Comparison of ENCODE assay signal across 20 cellular contexts in the genomic region with DNA sequence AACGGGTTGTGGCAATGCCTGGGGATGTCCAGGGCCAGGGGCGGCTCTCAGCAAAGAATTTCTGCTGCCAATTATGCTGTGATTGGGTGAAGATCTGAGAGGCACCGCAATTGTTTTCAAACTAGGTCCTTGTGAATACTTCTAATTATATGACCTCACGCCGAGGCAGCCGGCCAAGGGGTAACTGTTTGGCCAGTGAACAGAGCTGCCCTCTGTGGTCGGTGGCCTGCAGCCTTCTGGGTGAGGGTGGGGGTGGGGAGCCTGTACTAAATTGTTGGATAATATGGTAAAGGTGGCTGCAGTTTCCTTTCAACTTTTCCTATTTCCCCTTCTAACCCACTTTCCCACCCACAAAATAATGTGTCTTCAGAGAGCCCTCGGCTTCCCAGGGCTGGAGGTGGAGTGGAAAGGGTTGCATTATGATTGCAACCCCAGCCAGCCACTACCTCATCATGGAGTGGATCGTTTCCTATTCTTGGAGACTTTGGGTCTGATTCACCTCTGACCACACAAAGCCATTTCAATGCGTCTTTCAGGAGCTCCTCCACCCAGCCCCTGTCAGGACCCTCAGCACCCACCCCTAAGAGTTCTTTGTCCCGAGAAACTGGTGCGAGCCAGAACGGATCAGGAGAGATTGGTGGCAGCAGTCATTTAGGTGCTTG. TPM values are rescaled to one million over a fixed set of nuclear protein-coding genes. Genes with fewer than 3 reads are reported as not detected.
DNase-seq lines count a peak whose midpoint lies in the region; ATAC-seq and TF ChIP-seq lines count a peak whose summit lies in the region.
"Had no signal": no experiment of that assay in that cellular context is flagged by ENCODE, and none has a peak within 500 bp of the region (broad histone marks: within the 10 kb centered on the region; RNA-seq: fewer than 3 reads in every experiment).

No MANE protein-coding gene starts in this region.

- no peaks in the 10 kb centered on the region for H3K27me3 Mint-ChIP-seq in activated T-helper 17 cell treated with anti-CD3 and anti-CD28 coated beads, Interleukin-2, amount 50 U/mL, for 72 hours
- H3K27me3 Mint-ChIP-seq in CD8-positive, alpha-beta memory T cell, result peaks cover 11 to 13% of the 10 kb centered on the region in 2 donors

- H3K4me1 ChIP-seq in thyroid gland, result peaks cover 14 to 54% of the 10 kb centered on the region in 2 donors
- peaks cover 23% of the 10 kb centered on the region for H3K4me1 ChIP-seq in CD8-positive, alpha-beta memory T cell (ENCODE audit: insufficient read depth, low read length)

- no peaks in the 10 kb centered on the region for H3K27me3 ChIP-seq in thyroid gland
- H3K27me3 ChIP-seq in CD8-positive, alpha-beta memory T cell (ENCODE audit: insufficient read depth, low read length, poor library complexity, severe bottlenecking), result peaks cover 3% of the 10 kb centered on the region
- H3K27me3 ChIP-seq: pancreas had no signal

- H3K4me3 Mint-ChIP-seq in activated T-helper 17 cell treated with anti-CD3 and anti-CD28 coated beads, Interleukin-2, amount 50 U/mL, for 72 hours, result no peak overlapping the region
- no peak overlapping the region for H3K4me3 Mint-ChIP-seq in CD8-positive, alpha-beta memory T cell

- peak overlapping the region; percentile 93 for H3K27ac Mint-ChIP-seq in activated T-helper 17 cell treated with anti-CD3 and anti-CD28 coated beads, Interleukin-2, amount 50 U/mL, for 72 hours
- peak overlapping the region in 1 of 8 donors; percentile 12 for H3K27ac Mint-ChIP-seq in CD8-positive, alpha-beta memory T cell

- intact Hi-C loops in thyroid gland (cut with DNase I), result loop anchor here (2.0 kb wide), 1 partner anchor 61 kb away; no protein-coding TSS in a partner anchor

- no peak for ATAC-seq in activated T-helper 17 cell treated with anti-CD3 and anti-CD28 coated beads, Interleukin-2, amount 50 U/mL, for 72 hours (replicated peaks)
- no peak for ATAC-seq in HG02973 (IDR thresholded peaks at IDR 0.05; ENCODE audit: unreplicated experiment)
- ATAC-seq: GM12878 had no signal

- TF ChIP-seq POLR2A in thyroid gland (IDR thresholded peaks at IDR 0.05), result no peak

- peak; percentile 94 for DNase-seq in globus pallidus (ENCODE audit: low spot score)
- DNase-seq in middle frontal gyrus (ENCODE audit: extremely low spot score, low spot score), result peak; percentile 58
- DNase-seq in thyroid gland, result peak; percentile 93 to 94
- DNase-seq in CD8-positive, alpha-beta memory T cell, result no peak
- DNase-seq in GM19238 (ENCODE audit: insufficient read length, low spot score), result no peak
- no peak for DNase-seq in NCI-H1417 (lab: John Stamatoyannopoulos, UW)
- DNase-seq: activated naive CD4-positive, alpha-beta T cell; EL; mammary epithelial cell; pancreas; stimulated activated CD4-positive, alpha-beta T cell treated with anti-CD3 and anti-CD28 coated beads, Interleukin-1b, Interleukin-23, amount 100 ng/mL, for 48 hours; stimulated activated CD8-positive, alpha-beta memory T cell treated with anti-CD3 and anti-CD28 coated beads, Interleukin-4, amount 100 ng/mL, for 48 hours had no signal

- no peaks in the 10 kb centered on the region for H3K9me3 Mint-ChIP-seq in activated T-helper 17 cell treated with anti-CD3 and anti-CD28 coated beads, Interleukin-2, amount 50 U/mL, for 72 hours
- H3K9me3 Mint-ChIP-seq in CD8-positive, alpha-beta memory T cell, result no peaks in the 10 kb centered on the region

- H3K4me1 Mint-ChIP-seq in activated T-helper 17 cell treated with anti-CD3 and anti-CD28 coated beads, Interleukin-2, amount 50 U/mL, for 72 hours, result peaks cover 16% of the 10 kb centered on the region
- H3K4me1 Mint-ChIP-seq in CD8-positive, alpha-beta memory T cell, result peaks cover 33 to 52% (median 39%) of the 10 kb centered on the region in 3 donors

- H3K9me3 ChIP-seq in thyroid gland, result no peaks in the 10 kb centered on the region
- no peaks in the 10 kb centered on the region for H3K9me3 ChIP-seq in CD8-positive, alpha-beta memory T cell (ENCODE audit: low read length)
- H3K9me3 ChIP-seq: pancreas had no signal

- no peaks in the 10 kb centered on the region for H3K36me3 Mint-ChIP-seq in activated T-helper 17 cell treated with anti-CD3 and anti-CD28 coated beads, Interleukin-2, amount 50 U/mL, for 72 hours (ENCODE audit: low read depth)
- peaks cover 0 to 7% (median 0%) of the 10 kb centered on the region in 3 donors for H3K36me3 Mint-ChIP-seq in CD8-positive, alpha-beta memory T cell

- CTCF ChIA-PET in CD8-positive, alpha-beta memory T cell (lab: Charles Lee), result no interaction called here

- H3K4me3 ChIP-seq in thyroid gland (replicated peaks in 1 of 3), result no peak overlapping the region
- no peak overlapping the region for H3K4me3 ChIP-seq in CD8-positive, alpha-beta memory T cell (ENCODE audit: low read length)
- H3K4me3 ChIP-seq: BLaER1 treated with 17β-estradiol and CSF1 and Interleukin-3, amounts not matched to agents 10 nM and 100 nM; GM12878; pancreas; SK-N-MC had no signal

- WGBS in thyroid gland, 2 donors, result 37 to 42% methylated on average over 13 of the region's 13 CpGs

- POLR2A ChIA-PET in CD8-positive, alpha-beta memory T cell (lab: Charles Lee), result no interaction called here

- no peaks in the 10 kb centered on the region for H3K36me3 ChIP-seq in thyroid gland
- no peaks in the 10 kb centered on the region for H3K36me3 ChIP-seq in CD8-positive, alpha-beta memory T cell (ENCODE audit: insufficient read depth, low read length)
- H3K36me3 ChIP-seq: BLaER1 treated with 17β-estradiol and CSF1 and Interleukin-3, amounts not matched to agents 10 nM and 100 nM; pancreas had no signal

- no peak for TF ChIP-seq CTCF in thyroid gland (IDR thresholded peaks at IDR 0.05)

- H3K27ac ChIP-seq in thyroid gland, result no peak overlapping the region
- no peak overlapping the region for H3K27ac ChIP-seq in CD8-positive, alpha-beta memory T cell (ENCODE audit: low read depth, low read length)
- H3K27ac ChIP-seq: BLaER1 treated with 17β-estradiol and CSF1 and Interleukin-3, amounts not matched to agents 10 nM and 100 nM; pancreas; SK-N-MC had no signal

RNA-seq across cellular contexts. Expression of gene DNAI2, which starts 2.0 kb away (rescaled TPM):
- total RNA-seq in activated T-helper 17 cell treated with anti-CD3 and anti-CD28 coated beads, Interleukin-2, amount 50 U/mL, for 72 hours, result 1 to 10 TPM in 1 of 2 donors, under 1 TPM in 1; 0.19 to 1.6 TPM
- under 1 TPM in 1 of 4 donors, not detected in 3; 0.13 TPM for total RNA-seq in thyroid gland
- under 1 TPM; 0.35 to 0.37 TPM for total RNA-seq in CD8-positive, alpha-beta memory T cell
- polyA plus RNA-seq in CD8-positive, alpha-beta memory T cell, result 0.60 TPM
- total RNA-seq: bronchial epithelial cell, HT-29, mammary epithelial cell, pancreas, urinary bladder had no signal
- polyA plus RNA-seq: mammary epithelial cell had no signal

RNA-seq across cellular contexts. Expression of gene KIF19, which starts 54.0 kb away (rescaled TPM):
- total RNA-seq in activated T-helper 17 cell treated with anti-CD3 and anti-CD28 coated beads, Interleukin-2, amount 50 U/mL, for 72 hours, result under 1 TPM; 0.11 to 0.53 TPM
- total RNA-seq in thyroid gland, result 1 to 10 TPM in 3 of 4 donors, under 1 TPM in 1; 0.94 to 7.7 (median 2.2) TPM
- total RNA-seq in CD8-positive, alpha-beta memory T cell, result under 1 TPM; 0.20 to 0.24 TPM
- 3.4 TPM for polyA plus RNA-seq in CD8-positive, alpha-beta memory T cell
- total RNA-seq: bronchial epithelial cell, mammary epithelial cell had no signal
- polyA plus RNA-seq: mammary epithelial cell had no signal

RNA-seq across cellular contexts. Expression of gene TTYH2, which starts 58.7 kb away (rescaled TPM):
- total RNA-seq in activated T-helper 17 cell treated with anti-CD3 and anti-CD28 coated beads, Interleukin-2, amount 50 U/mL, for 72 hours, result 10 to 100 TPM in 1 of 2 donors, 1 to 10 TPM in 1; 2.6 to 13.9 TPM
- 10 to 100 TPM; 12.4 to 24.7 (median 18.8) TPM for total RNA-seq in thyroid gland
- 10 to 100 TPM; 17.1 to 17.4 TPM for total RNA-seq in CD8-positive, alpha-beta memory T cell
- polyA plus RNA-seq in CD8-positive, alpha-beta memory T cell, result 6.0 TPM

Comparison
In these comparisons a context has a peak if more than half of its experiments do, and no peak if none do; other contexts are left out.
1. DNase-seq: peak in globus pallidus (single experiment), middle frontal gyrus (single experiment) and thyroid gland (2 of 2); none in CD8-positive, alpha-beta memory T cell (0 of 5), GM19238 (single experiment) and NCI-H1417 (0 of 3).